In the genomic region with DNA sequence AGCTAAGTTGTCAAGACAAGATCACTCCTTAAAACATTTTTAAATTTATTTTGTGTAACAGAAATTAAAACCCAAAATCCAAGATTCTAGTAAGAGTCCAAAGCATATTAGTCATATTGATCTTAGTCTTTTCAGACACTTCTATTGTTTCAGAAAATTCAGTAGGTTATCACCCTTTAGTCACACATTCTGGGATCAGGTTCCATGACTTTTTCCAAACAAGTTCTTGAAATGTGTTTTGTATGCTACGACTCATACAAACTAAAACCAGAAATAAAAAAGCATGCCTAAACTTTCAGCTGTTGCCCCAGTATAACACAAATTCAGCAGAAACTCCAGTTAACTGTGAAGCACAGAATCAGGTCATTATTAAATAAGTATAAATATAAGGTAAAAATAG, we compare ENCODE assay signal across 22 cellular contexts. TPM values are rescaled to one million over a fixed set of nuclear protein-coding genes. Genes with fewer than 3 reads are reported as not detected.
"Had no signal": no experiment of that assay in that cellular context is flagged by ENCODE, and none has a peak within 500 bp of the region (broad histone marks: within the 10 kb centered on the region; RNA-seq: fewer than 3 reads in every experiment).

No MANE protein-coding gene starts in this region.

- H3K4me1 ChIP-seq: body of pancreas had no signal

- H3K27ac Mint-ChIP-seq: activated B cell treated with CpG ODN at 0.5 μM for 24 hours; activated CD8-positive, alpha-beta T cell treated with anti-CD3 and anti-CD28 coated beads for 36 hours; activated naive CD4-positive, alpha-beta T cell treated with anti-CD3 and anti-CD28 coated beads, Interleukin-2, amount 50 U/mL, for 72 hours; natural killer cell treated with Interleukin-12 subunit alpha and Interleukin-12 subunit beta and Interleukin-15 and Interleukin-18, amount 100 ng/mL, for 72 hours; progenitor cell of endocrine pancreas; stimulated activated memory B cell treated with anti-CD40 and anti-IgM and Interleukin-4, amounts not matched to agents 10 μg/mL and 1 μg/mL and 100 μg/mL, for 72 hours had no signal

- H3K4me1 Mint-ChIP-seq: activated B cell treated with CpG ODN at 0.5 μM for 24 hours; stimulated activated memory B cell treated with anti-CD40 and anti-IgM and Interleukin-4, amounts not matched to agents 10 μg/mL and 1 μg/mL and 100 μg/mL, for 72 hours had no signal

- H3K4me3 ChIP-seq: body of pancreas, smooth muscle cell had no signal

- H3K27ac ChIP-seq: body of pancreas, epithelial cell of prostate had no signal

- H3K4me2 ChIP-seq: smooth muscle cell had no signal

- H3K27me3 ChIP-seq: body of pancreas had no signal

- FAIRE-seq: TTC549 had no signal

- H3K4me3 Mint-ChIP-seq: activated B cell treated with CpG ODN at 0.5 μM for 24 hours; activated CD8-positive, alpha-beta T cell treated with anti-CD3 and anti-CD28 coated beads for 36 hours; natural killer cell treated with Interleukin-12 subunit alpha and Interleukin-12 subunit beta and Interleukin-15 and Interleukin-18, amount 100 ng/mL, for 72 hours; stimulated activated memory B cell treated with anti-CD40 and anti-IgM and Interleukin-4, amounts not matched to agents 10 μg/mL and 1 μg/mL and 100 μg/mL, for 72 hours had no signal

- H3K27me3 Mint-ChIP-seq: activated B cell treated with CpG ODN at 0.5 μM for 24 hours; activated CD8-positive, alpha-beta T cell treated with anti-CD3 and anti-CD28 coated beads for 36 hours; natural killer cell treated with Interleukin-12 subunit alpha and Interleukin-12 subunit beta and Interleukin-15 and Interleukin-18, amount 100 ng/mL, for 72 hours; progenitor cell of endocrine pancreas; stimulated activated memory B cell treated with anti-CD40 and anti-IgM and Interleukin-4, amounts not matched to agents 10 μg/mL and 1 μg/mL and 100 μg/mL, for 72 hours had no signal

- DNase-seq: activated B cell treated with CpG ODN at 0.5 μM for 24 hours; activated CD4-positive, alpha-beta T cell treated with anti-CD3 and anti-CD28 coated beads for 48 hours; activated CD8-positive, alpha-beta T cell treated with anti-CD3 and anti-CD28 coated beads for 36 hours; activated effector memory CD4-positive, alpha-beta T cell treated with anti-CD3 and anti-CD28 coated beads, Interleukin-2, amount 50 U/mL, for 16 hours; activated T-cell treated with anti-CD3 and anti-CD28 coated beads, Interleukin-2, amount 50 U/mL, for 48 hours; amniotic stem cell; body of pancreas; cortex of kidney; effector CD8-positive, alpha-beta T cell; foreskin melanocyte; nucleus accumbens; right cardiac atrium; stimulated activated CD4-positive, alpha-beta T cell treated with anti-CD3 and anti-CD28 coated beads, Interleukin-1b, Interleukin-23, amount 100 ng/mL, for 48 hours; SW 1271 had no signal

RNA-seq across cellular contexts. Expression of a gene that starts 10.7 kb away (rescaled TPM):
- total RNA-seq: activated B cell treated with CpG ODN at 0.5 μM for 24 hours; activated CD8-positive, alpha-beta T cell treated with anti-CD3 and anti-CD28 coated beads for 36 hours; activated naive CD4-positive, alpha-beta T cell treated with anti-CD3 and anti-CD28 coated beads, Interleukin-2, amount 50 U/mL, for 72 hours; natural killer cell treated with Interleukin-12 subunit alpha and Interleukin-12 subunit beta and Interleukin-15 and Interleukin-18, amount 100 ng/mL, for 72 hours; T-helper 2 cell treated with Interferon-gamma antibody and Interleukin-4, amounts not matched to agents 100 ng/mL and 5 ng/mL, for 36 hours had no signal
